ENCODE assay signal across 9 cellular contexts in the genomic region with DNA sequence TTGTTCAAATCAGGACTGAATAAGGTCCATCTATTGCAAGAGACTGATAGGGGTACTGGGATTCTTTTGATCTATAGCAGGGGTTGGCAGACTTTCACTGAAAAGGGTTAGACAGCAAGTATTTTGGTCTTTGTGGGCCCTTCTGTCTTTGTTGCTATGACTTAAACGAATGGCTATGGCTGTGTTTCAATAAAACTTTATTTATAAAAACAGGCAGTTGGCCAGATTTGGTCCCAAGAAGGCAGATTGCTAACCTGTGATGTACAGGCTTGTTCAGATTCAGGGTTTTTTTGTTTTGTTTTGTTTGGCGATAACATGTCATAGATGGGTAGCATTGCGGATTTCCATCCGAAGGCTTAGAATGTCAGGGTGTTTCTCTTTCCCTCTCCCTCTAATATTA.
"Had no signal": no experiment of that assay in that cellular context is flagged by ENCODE, and none has a peak within 500 bp of the region (broad histone marks: within the 10 kb centered on the region; RNA-seq: fewer than 3 reads in every experiment).

No MANE protein-coding gene starts in this region.

- H2AFZ ChIP-seq: GM23338 had no signal

- FAIRE-seq: H1, H54, HepG2 had no signal

- H3K27ac Mint-ChIP-seq: GM23338, H9, IgD-negative memory B cell had no signal

- H3K36me3 Mint-ChIP-seq: IgD-negative memory B cell had no signal

- H3K4me3 ChIP-seq: GM23338 had no signal

- DNase-seq: H9, HCEC 1CT, KG1 had no signal

- ATAC-seq: GM23338, HepG2 had no signal

- H3K4me3 Mint-ChIP-seq: GM23338, H9 had no signal

- H3K27ac ChIP-seq: HL-60 had no signal

- H3K9me3 Mint-ChIP-seq: H9, IgD-negative memory B cell had no signal

- H3K4me2 ChIP-seq: GM23338 had no signal
